ENCODE assay signal across 1 cellular context in the genomic region with DNA sequence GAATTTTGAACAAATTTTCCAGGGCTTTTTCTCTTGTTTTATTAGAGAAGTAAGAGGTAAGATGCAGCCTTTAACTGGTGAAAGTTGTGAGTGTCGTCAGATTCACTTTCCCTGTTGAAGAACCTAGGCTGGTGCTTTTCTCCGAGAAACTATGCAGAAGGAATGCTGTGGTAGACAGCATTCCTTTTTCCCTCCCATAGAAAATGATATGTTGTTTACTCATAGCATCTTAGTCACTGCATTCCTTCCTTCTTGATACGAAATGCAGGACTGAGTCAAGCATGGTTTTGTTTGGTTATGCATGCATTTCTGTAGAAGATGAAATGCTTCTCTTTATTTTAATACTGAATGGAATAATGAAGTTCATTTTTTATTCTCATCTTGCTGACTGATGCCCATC.
TF ChIP-seq lines count a peak whose summit lies in the region.

No MANE protein-coding gene starts in this region.

TF ChIP-seq in HCT116, 20 proteins besides CTCF, POLR2A, EP300 and RAD21 (continued from another document):
- TF ChIP-seq, protein P1, sequence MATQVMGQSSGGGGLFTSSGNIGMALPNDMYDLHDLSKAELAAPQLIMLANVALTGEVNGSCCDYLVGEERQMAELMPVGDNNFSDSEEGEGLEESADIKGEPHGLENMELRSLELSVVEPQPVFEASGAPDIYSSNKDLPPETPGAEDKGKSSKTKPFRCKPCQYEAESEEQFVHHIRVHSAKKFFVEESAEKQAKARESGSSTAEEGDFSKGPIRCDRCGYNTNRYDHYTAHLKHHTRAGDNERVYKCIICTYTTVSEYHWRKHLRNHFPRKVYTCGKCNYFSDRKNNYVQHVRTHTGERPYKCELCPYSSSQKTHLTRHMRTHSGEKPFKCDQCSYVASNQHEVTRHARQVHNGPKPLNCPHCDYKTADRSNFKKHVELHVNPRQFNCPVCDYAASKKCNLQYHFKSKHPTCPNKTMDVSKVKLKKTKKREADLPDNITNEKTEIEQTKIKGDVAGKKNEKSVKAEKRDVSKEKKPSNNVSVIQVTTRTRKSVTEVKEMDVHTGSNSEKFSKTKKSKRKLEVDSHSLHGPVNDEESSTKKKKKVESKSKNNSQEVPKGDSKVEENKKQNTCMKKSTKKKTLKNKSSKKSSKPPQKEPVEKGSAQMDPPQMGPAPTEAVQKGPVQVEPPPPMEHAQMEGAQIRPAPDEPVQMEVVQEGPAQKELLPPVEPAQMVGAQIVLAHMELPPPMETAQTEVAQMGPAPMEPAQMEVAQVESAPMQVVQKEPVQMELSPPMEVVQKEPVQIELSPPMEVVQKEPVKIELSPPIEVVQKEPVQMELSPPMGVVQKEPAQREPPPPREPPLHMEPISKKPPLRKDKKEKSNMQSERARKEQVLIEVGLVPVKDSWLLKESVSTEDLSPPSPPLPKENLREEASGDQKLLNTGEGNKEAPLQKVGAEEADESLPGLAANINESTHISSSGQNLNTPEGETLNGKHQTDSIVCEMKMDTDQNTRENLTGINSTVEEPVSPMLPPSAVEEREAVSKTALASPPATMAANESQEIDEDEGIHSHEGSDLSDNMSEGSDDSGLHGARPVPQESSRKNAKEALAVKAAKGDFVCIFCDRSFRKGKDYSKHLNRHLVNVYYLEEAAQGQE (IDR thresholded peaks at IDR 0.05; ENCODE audit: low read depth), result no peak
